18 cellular contexts compared by ENCODE assay signal in the genomic region with DNA sequence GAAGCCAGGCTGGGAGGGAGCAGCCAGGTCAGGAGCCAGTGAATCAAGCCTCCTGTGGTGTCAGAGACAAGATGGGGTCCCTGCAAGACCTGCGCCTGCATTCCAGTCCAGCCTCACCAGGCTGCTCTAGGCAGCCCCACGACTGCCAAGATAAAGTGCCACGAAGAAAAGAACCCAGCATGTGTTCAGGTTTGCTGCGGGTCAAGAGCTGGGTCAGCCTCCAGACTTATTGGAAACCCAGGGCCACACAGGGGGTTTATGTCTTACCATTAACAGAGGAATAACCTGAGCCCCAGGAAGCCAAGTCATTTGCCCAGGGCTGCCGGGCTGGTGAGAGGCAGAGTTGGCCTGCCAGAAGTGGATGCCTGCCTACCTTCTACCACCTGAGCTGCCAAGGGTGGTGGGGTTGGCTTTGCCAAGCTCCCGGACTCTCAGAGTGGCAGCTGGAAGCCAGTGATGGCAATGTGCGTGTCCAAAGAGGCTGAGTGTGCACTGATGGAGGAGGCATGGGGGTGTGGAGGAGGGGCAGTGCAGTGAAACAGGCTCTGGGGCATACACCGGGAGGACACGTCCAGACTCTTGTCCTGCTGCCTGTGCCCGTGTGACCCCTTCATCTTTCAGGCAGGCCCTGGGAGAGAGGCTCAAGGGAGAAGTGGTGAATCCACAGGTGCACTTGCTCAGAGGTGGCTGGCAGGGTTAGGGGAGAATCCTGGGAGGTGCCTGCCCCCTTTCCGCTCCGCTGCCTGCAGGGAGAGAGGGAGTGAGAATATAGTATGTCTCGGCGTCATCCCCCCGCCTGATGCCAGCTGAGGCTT. TPM values are rescaled to one million over a fixed set of nuclear protein-coding genes. Genes with fewer than 3 reads are reported as not detected.
A peak's percentile ranks its signal among the peaks of the same experiment; 100 is the strongest.
DNase-seq lines count a peak whose midpoint lies in the region; ATAC-seq and TF ChIP-seq lines count a peak whose summit lies in the region.
"Had no signal": no experiment of that assay in that cellular context is flagged by ENCODE, and none has a peak within 500 bp of the region (broad histone marks: within the 10 kb centered on the region; RNA-seq: fewer than 3 reads in every experiment).

No MANE protein-coding gene starts in this region.

- H3F3A ChIP-seq in GM23338 (replicated peaks; ENCODE audit: low read depth) (peaks cover 14% of the 10 kb centered on the region), neural progenitor cell (ENCODE audit: low read depth) (peaks cover 24% of the 10 kb centered on the region)

- H3K36me3 Mint-ChIP-seq in GM23338 (ENCODE audit: low read depth) (no peaks in the 10 kb centered on the region), neural progenitor cell (no peaks in the 10 kb centered on the region)
- H3K36me3 Mint-ChIP-seq in activated naive CD8-positive, alpha-beta T cell treated with anti-CD3 and anti-CD28 coated beads, Interleukin-2, amount 50 U/mL, for 24 hours (ENCODE audit: low read depth): no peaks in the 10 kb centered on the region
- H3K36me3 Mint-ChIP-seq: mesothelial cell of epicardium; stimulated activated memory B cell treated with anti-CD40 and anti-IgM and Interleukin-4, amounts not matched to agents 10 μg/mL and 1 μg/mL and 100 μg/mL, for 72 hours had no signal

- ATAC-seq in GM23338 (no peak; the same call in 2 of the 3 replicates), HG03521 (IDR thresholded peaks at IDR 0.05; ENCODE audit: unreplicated experiment) (no peak)
- no peak for ATAC-seq in activated naive CD8-positive, alpha-beta T cell treated with anti-CD3 and anti-CD28 coated beads, Interleukin-2, amount 50 U/mL, for 24 hours
- ATAC-seq: activated T-helper 17 cell treated with anti-CD3 and anti-CD28 coated beads, Interleukin-2, amount 50 U/mL, for 72 hours; esophagus mucosa; stimulated activated memory B cell treated with anti-CD40 and anti-IgM and Interleukin-4, amounts not matched to agents 10 μg/mL and 1 μg/mL and 100 μg/mL, for 72 hours had no signal

- H3K27ac Mint-ChIP-seq in GM23338: no peak overlapping the region
- H3K27ac Mint-ChIP-seq in neural progenitor cell: no peak overlapping the region
- H3K27ac Mint-ChIP-seq in activated naive CD8-positive, alpha-beta T cell treated with anti-CD3 and anti-CD28 coated beads, Interleukin-2, amount 50 U/mL, for 24 hours: no peak overlapping the region
- H3K27ac Mint-ChIP-seq: activated T-helper 17 cell treated with anti-CD3 and anti-CD28 coated beads, Interleukin-2, amount 50 U/mL, for 72 hours; dendritic cell treated with granulocyte-macrophage colony-stimulating factor and Interleukin-4, amounts not matched to agents 40 ng/mL and 50 ng/mL, for 4 days; mesothelial cell of epicardium; stimulated activated memory B cell treated with anti-CD40 and anti-IgM and Interleukin-4, amounts not matched to agents 10 μg/mL and 1 μg/mL and 100 μg/mL, for 72 hours had no signal

- H3K9me2 ChIP-seq in GM23338 (ENCODE audit: insufficient read depth): no peaks in the 10 kb centered on the region

- peaks cover 26% of the 10 kb centered on the region for H3K4me1 Mint-ChIP-seq in GM23338
- peaks cover 12% of the 10 kb centered on the region for H3K4me1 Mint-ChIP-seq in neural progenitor cell
- peaks cover 13% of the 10 kb centered on the region for H3K4me1 Mint-ChIP-seq in activated naive CD8-positive, alpha-beta T cell treated with anti-CD3 and anti-CD28 coated beads, Interleukin-2, amount 50 U/mL, for 24 hours
- H3K4me1 Mint-ChIP-seq: activated T-helper 17 cell treated with anti-CD3 and anti-CD28 coated beads, Interleukin-2, amount 50 U/mL, for 72 hours had no signal

- H3K27me3 ChIP-seq in BLaER1: peaks cover 34% of the 10 kb centered on the region
- H3K27me3 ChIP-seq in GM23338 (ENCODE audit: insufficient read depth): peaks cover 32% of the 10 kb centered on the region
- peaks cover 65% of the 10 kb centered on the region for H3K27me3 ChIP-seq in neural progenitor cell
- H3K27me3 ChIP-seq: uterus had no signal

- TF ChIP-seq CTCF in GM23338 (conservative IDR thresholded peaks at IDR 0.05; ENCODE audit: low read depth in 2 of 2) (no peak), neural progenitor cell (IDR thresholded peaks at IDR 0.05) (no peak)

- H3K27ac ChIP-seq in BLaER1 (no peak overlapping the region), GM23338 (ENCODE audit: low read depth) (no peak overlapping the region), caudate nucleus (ENCODE audit: low read depth, low read length) (peak overlapping the region; percentile 55), neural progenitor cell (no peak overlapping the region)
- H3K27ac ChIP-seq: uterus had no signal

- DNase-seq in GM23338 (ENCODE audit: low spot score) (no peak), caudate nucleus (lab: John Stamatoyannopoulos, UW) (no peak), neural progenitor cell (ENCODE audit: low spot score) (no peak), kidney tubule cell (ENCODE audit: low spot score) (no peak), ecto neural progenitor cell (ENCODE audit: low spot score) (no peak)
- no peak for DNase-seq in activated naive CD8-positive, alpha-beta T cell treated with anti-CD3 and anti-CD28 coated beads, Interleukin-2, amount 50 U/mL, for 24 hours
- DNase-seq: activated CD8-positive, alpha-beta memory T cell treated with anti-CD3 and anti-CD28 coated beads for 24 hours; aorta; NCI-H1694 treated with DMSO at 0.1 percent for 48 hours; NCI-H526; uterus had no signal

- H3K27me3 Mint-ChIP-seq in GM23338 (ENCODE audit: insufficient read depth, low read depth, poor library complexity) (peaks cover 38% of the 10 kb centered on the region), neural progenitor cell (ENCODE audit: insufficient read depth, low read depth) (peaks cover 47% of the 10 kb centered on the region)
- H3K27me3 Mint-ChIP-seq in activated naive CD8-positive, alpha-beta T cell treated with anti-CD3 and anti-CD28 coated beads, Interleukin-2, amount 50 U/mL, for 24 hours: peaks cover 31% of the 10 kb centered on the region

- H3K9ac ChIP-seq in BLaER1: no peak overlapping the region
- no peak overlapping the region for H3K9ac ChIP-seq in neural progenitor cell

- peak overlapping the region; percentile 21; the same call in 1 of the 3 replicates for H3K4me3 Mint-ChIP-seq in GM23338
- peak overlapping the region; percentile 21 for H3K4me3 Mint-ChIP-seq in neural progenitor cell
- no peak overlapping the region for H3K4me3 Mint-ChIP-seq in activated naive CD8-positive, alpha-beta T cell treated with anti-CD3 and anti-CD28 coated beads, Interleukin-2, amount 50 U/mL, for 24 hours
- H3K4me3 Mint-ChIP-seq: activated T-helper 17 cell treated with anti-CD3 and anti-CD28 coated beads, Interleukin-2, amount 50 U/mL, for 72 hours; dendritic cell treated with granulocyte-macrophage colony-stimulating factor and Interleukin-4, amounts not matched to agents 40 ng/mL and 50 ng/mL, for 4 days; stimulated activated memory B cell treated with anti-CD40 and anti-IgM and Interleukin-4, amounts not matched to agents 10 μg/mL and 1 μg/mL and 100 μg/mL, for 72 hours had no signal

- H3K9me3 ChIP-seq in BLaER1: no peaks in the 10 kb centered on the region
- H3K9me3 ChIP-seq in neural progenitor cell (ENCODE audit: low read depth): no peaks in the 10 kb centered on the region
- H3K9me3 ChIP-seq: uterus had no signal

- H3K4me2 ChIP-seq in BLaER1 (peak overlapping the region; percentile 65), GM23338 (peak overlapping the region; percentile 89), neural progenitor cell (no peak overlapping the region)

- H3K9me3 Mint-ChIP-seq in GM23338: no peaks in the 10 kb centered on the region
- no peaks in the 10 kb centered on the region for H3K9me3 Mint-ChIP-seq in neural progenitor cell
- no peaks in the 10 kb centered on the region for H3K9me3 Mint-ChIP-seq in activated naive CD8-positive, alpha-beta T cell treated with anti-CD3 and anti-CD28 coated beads, Interleukin-2, amount 50 U/mL, for 24 hours
- H3K9me3 Mint-ChIP-seq: activated T-helper 17 cell treated with anti-CD3 and anti-CD28 coated beads, Interleukin-2, amount 50 U/mL, for 72 hours; dendritic cell treated with granulocyte-macrophage colony-stimulating factor and Interleukin-4, amounts not matched to agents 40 ng/mL and 50 ng/mL, for 4 days; mesothelial cell of epicardium; stimulated activated memory B cell treated with anti-CD40 and anti-IgM and Interleukin-4, amounts not matched to agents 10 μg/mL and 1 μg/mL and 100 μg/mL, for 72 hours had no signal

- no peaks in the 10 kb centered on the region for H3K36me3 ChIP-seq in BLaER1
- H3K36me3 ChIP-seq in GM23338 (ENCODE audit: insufficient read depth): no peaks in the 10 kb centered on the region
- H3K36me3 ChIP-seq in neural progenitor cell: no peaks in the 10 kb centered on the region
- H3K36me3 ChIP-seq: uterus had no signal

- H3K4me1 ChIP-seq in BLaER1 (peaks cover 66% of the 10 kb centered on the region), GM23338 (ENCODE audit: insufficient read depth) (peaks cover 8% of the 10 kb centered on the region), neural progenitor cell (peaks cover 9% of the 10 kb centered on the region)

- H2AFZ ChIP-seq in GM23338: no peak overlapping the region; the same call in 1 of the 2 replicates
- no peak overlapping the region for H2AFZ ChIP-seq in neural progenitor cell (replicated peaks)

- peaks cover 16% of the 10 kb centered on the region; the same call in 1 of the 2 replicates for H4K20me1 ChIP-seq in BLaER1
- no peaks in the 10 kb centered on the region for H4K20me1 ChIP-seq in GM23338 (replicated peaks; ENCODE audit: insufficient read depth)
- H4K20me1 ChIP-seq in neural progenitor cell (ENCODE audit: low read depth): peaks cover 16% of the 10 kb centered on the region

- H3K4me3 ChIP-seq in BLaER1: no peak overlapping the region
- no peak overlapping the region; the same call in 1 of the 2 replicates for H3K4me3 ChIP-seq in GM23338
- H3K4me3 ChIP-seq in neural progenitor cell: no peak overlapping the region

- H3K79me2 ChIP-seq in GM23338 (replicated peaks; ENCODE audit: insufficient read depth) (no peaks in the 10 kb centered on the region), neural progenitor cell (ENCODE audit: low read depth) (no peaks in the 10 kb centered on the region)

RNA-seq across cellular contexts. Expression of gene RASD2, which starts 1.7 kb away (rescaled TPM):
- total RNA-seq in GM23338 (2014; rRNA removed; shearing (Covaris generic)): 3.2 and 3.6 TPM in 2 replicates
- polyA plus RNA-seq in GM23338 (2016; fragmentation: Nextera tagmentation; extraction: Ambion mirVana): 1.2 and 1.5 TPM in 2 replicates
- 0.04 and 0.19 TPM in 2 replicates for total RNA-seq in neural progenitor cell (ENCODE audit: low replicate concordance)
- total RNA-seq: mesothelial cell of epicardium had no signal
